Comparison of ENCODE assay signal across 1 cellular context in genomic region chr9:129182122-129182521, GRCh38.
TF ChIP-seq lines count a peak whose summit lies in the region.

No MANE protein-coding gene starts in this region.

TF ChIP-seq in IMR-90, 13 proteins besides CTCF, POLR2A, EP300 and RAD21:
- TF ChIP-seq, protein P1, sequence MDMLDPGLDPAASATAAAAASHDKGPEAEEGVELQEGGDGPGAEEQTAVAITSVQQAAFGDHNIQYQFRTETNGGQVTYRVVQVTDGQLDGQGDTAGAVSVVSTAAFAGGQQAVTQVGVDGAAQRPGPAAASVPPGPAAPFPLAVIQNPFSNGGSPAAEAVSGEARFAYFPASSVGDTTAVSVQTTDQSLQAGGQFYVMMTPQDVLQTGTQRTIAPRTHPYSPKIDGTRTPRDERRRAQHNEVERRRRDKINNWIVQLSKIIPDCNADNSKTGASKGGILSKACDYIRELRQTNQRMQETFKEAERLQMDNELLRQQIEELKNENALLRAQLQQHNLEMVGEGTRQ (IDR thresholded peaks at IDR 0.05; ENCODE audit: low read depth, low read length), result no peak
- TF ChIP-seq CEBPB (IDR thresholded peaks at IDR 0.05; ENCODE audit: low read depth, low read length) (no peak), ELK1 (IDR thresholded peaks at IDR 0.05; ENCODE audit: borderline replicate concordance, low read depth, low read length) (no peak), NFE2L2 (IDR thresholded peaks at IDR 0.05; ENCODE audit: low read depth, low read length) (no peak), RCOR1 (IDR thresholded peaks at IDR 0.05; ENCODE audit: insufficient replicate concordance, low read length) (no peak), CHD1 (IDR thresholded peaks at IDR 0.05; ENCODE audit: low read depth, low read length) (no peak), RFX5 (IDR thresholded peaks at IDR 0.05; ENCODE audit: low read depth, low read length) (no peak), SMC3 (IDR thresholded peaks at IDR 0.05; ENCODE audit: low read depth, low read length) (no peak), MAZ (IDR thresholded peaks at IDR 0.05; ENCODE audit: borderline replicate concordance, low read depth, low read length) (no peak), FOS (IDR thresholded peaks at IDR 0.05; ENCODE audit: low read depth, low read length) (no peak), BHLHE40 (IDR thresholded peaks at IDR 0.05; ENCODE audit: low read depth, low read length) (no peak), MAFK (IDR thresholded peaks at IDR 0.05; ENCODE audit: low read depth, low read length) (no peak), MXI1 (IDR thresholded peaks at IDR 0.05; ENCODE audit: borderline replicate concordance, low read depth, low read length) (no peak)
